20 cellular contexts compared by ENCODE assay signal in the genomic region with DNA sequence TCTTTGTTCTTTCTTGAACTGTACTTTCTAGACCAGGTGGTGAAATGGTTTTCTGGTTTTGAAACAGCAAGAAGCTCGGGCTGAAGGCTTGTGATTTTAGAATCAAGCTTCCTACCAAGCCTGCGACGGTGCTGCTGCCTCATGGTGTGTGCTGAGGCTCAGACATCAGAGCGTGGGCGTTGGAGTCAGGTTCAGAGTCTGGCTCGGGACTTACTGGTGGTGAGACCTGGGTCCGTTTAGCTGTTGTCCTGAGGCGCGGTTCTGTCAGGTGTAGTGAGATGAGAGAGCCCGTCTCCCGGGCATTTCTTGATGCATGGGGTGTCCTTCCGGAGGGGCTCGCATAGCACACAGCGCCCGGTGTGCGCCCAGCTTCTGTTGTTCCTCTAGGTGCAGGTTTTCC. TPM values are rescaled to one million over a fixed set of nuclear protein-coding genes. Genes with fewer than 3 reads are reported as not detected.
DNase-seq lines count a peak whose midpoint lies in the region; ATAC-seq and TF ChIP-seq lines count a peak whose summit lies in the region.
"Had no signal": no experiment of that assay in that cellular context is flagged by ENCODE, and none has a peak within 500 bp of the region (broad histone marks: within the 10 kb centered on the region; RNA-seq: fewer than 3 reads in every experiment).

No MANE protein-coding gene starts in this region.

- H3K36me3 Mint-ChIP-seq in CD14-positive monocyte (peaks cover 83 to 91% of the 10 kb centered on the region in 2 donors), chondrocyte (ENCODE audit: low read depth) (peaks cover 10% of the 10 kb centered on the region), osteocyte (ENCODE audit: unreplicated experiment) (peaks cover 25% of the 10 kb centered on the region)

- no peak overlapping the region for H2AFZ ChIP-seq in PC-9

- no peak overlapping the region for H3K4me3 ChIP-seq in PC-9
- H3K4me3 ChIP-seq in lower lobe of right lung, result no peak overlapping the region
- H3K4me3 ChIP-seq: A549 had no signal

- peak overlapping the region; percentile 86; the same call in 1 of the 2 replicates for H3K27ac ChIP-seq in PC-9
- no peak overlapping the region for H3K27ac ChIP-seq in lower lobe of right lung

- H3K9me3 ChIP-seq in PC-9 (ENCODE audit: insufficient read depth, low read depth) (no peaks in the 10 kb centered on the region), lower lobe of right lung (no peaks in the 10 kb centered on the region)
- H3K9me3 ChIP-seq: A549, Caco-2 had no signal

- DNase-seq in CD14-positive monocyte (ENCODE audit: low spot score), result peak; percentile 34
- no peak for DNase-seq in PC-9
- no peak for DNase-seq in chondrocyte (ENCODE audit: low spot score)
- DNase-seq in osteocyte (ENCODE audit: extremely low spot score, unreplicated experiment), result no peak
- no peak for DNase-seq in lower lobe of right lung
- no peak for DNase-seq in activated CD4-positive, alpha-beta T cell treated with anti-CD3 and anti-CD28 coated beads for 1 hour
- DNase-seq in effector CD8-positive, alpha-beta T cell (lab: John Stamatoyannopoulos, UW), result no peak
- DNase-seq in AML-193 (lab: John Stamatoyannopoulos, UW), result no peak
- DNase-seq: Caco-2; CD4-positive, alpha-beta T cell; DMS 273 treated with DMSO at 0.1 percent for 48 hours; DMS79 treated with DMSO at 0.1 percent for 48 hours; H7; NCI-H187; NCI-H446 treated with DMSO at 0.1 percent for 48 hours; NCI-H526 treated with DMSO at 0.1 percent for 48 hours; OCI-M1; RPMI8226 had no signal

- TF ChIP-seq CTCF in CD14-positive monocyte (IDR thresholded peaks at IDR 0.05), result no peak
- no peak for TF ChIP-seq CTCF in PC-9 (conservative IDR thresholded peaks at IDR 0.05)
- no peak for TF ChIP-seq CTCF in chondrocyte (IDR thresholded peaks at IDR 0.05)
- no peak for TF ChIP-seq CTCF in osteocyte (IDR thresholded peaks at IDR 0.05)
- no peak for TF ChIP-seq CTCF in lower lobe of right lung (IDR thresholded peaks at IDR 0.05)

- H3K27me3 ChIP-seq in PC-9 (ENCODE audit: insufficient read depth, low read depth) (no peaks in the 10 kb centered on the region), lower lobe of right lung (ENCODE audit: low read depth) (no peaks in the 10 kb centered on the region)

- POLR2A ChIA-PET in PC-9 (lab: Charles Lee; ENCODE audit: unreplicated experiment), result no interaction called here

- H3K4me1 Mint-ChIP-seq in CD14-positive monocyte (no peaks in the 10 kb centered on the region), chondrocyte (ENCODE audit: low read depth) (peaks cover 28% of the 10 kb centered on the region), osteocyte (ENCODE audit: unreplicated experiment) (peaks cover 29% of the 10 kb centered on the region)

- ATAC-seq in lower lobe of right lung, result no peak
- ATAC-seq: A549, SK-N-SH treated with all-trans-retinoic acid at 6 μM for 48 hours had no signal

- no peaks in the 10 kb centered on the region for H3K9me3 Mint-ChIP-seq in CD14-positive monocyte
- no peaks in the 10 kb centered on the region for H3K9me3 Mint-ChIP-seq in chondrocyte (ENCODE audit: low read depth)
- H3K9me3 Mint-ChIP-seq in osteocyte (ENCODE audit: unreplicated experiment), result no peaks in the 10 kb centered on the region
- H3K9me3 Mint-ChIP-seq: CD4-positive, alpha-beta T cell had no signal

- no peaks in the 10 kb centered on the region for H3K9me2 ChIP-seq in PC-9 (ENCODE audit: insufficient read depth)

- H4K20me1 ChIP-seq in PC-9 (ENCODE audit: insufficient read depth), result no peaks in the 10 kb centered on the region

- H3K4me1 ChIP-seq in PC-9 (replicated peaks; ENCODE audit: insufficient read depth), result peaks cover 23% of the 10 kb centered on the region
- H3K4me1 ChIP-seq in lower lobe of right lung, result no peaks in the 10 kb centered on the region

- H3K4me3 Mint-ChIP-seq in CD14-positive monocyte (no peak overlapping the region), chondrocyte (ENCODE audit: unreplicated experiment) (no peak overlapping the region), osteocyte (ENCODE audit: unreplicated experiment) (no peak overlapping the region)
- H3K4me3 Mint-ChIP-seq: CD4-positive, alpha-beta T cell had no signal

- peak overlapping the region in 1 of 7 donors; percentile 70 for H3K27ac Mint-ChIP-seq in CD14-positive monocyte
- peak overlapping the region; percentile 23 for H3K27ac Mint-ChIP-seq in chondrocyte (ENCODE audit: unreplicated experiment)
- peak overlapping the region; percentile 50 for H3K27ac Mint-ChIP-seq in osteocyte (ENCODE audit: unreplicated experiment)
- H3K27ac Mint-ChIP-seq: CD4-positive, alpha-beta T cell had no signal

- H3K36me3 ChIP-seq in PC-9 (ENCODE audit: low read depth) (no peaks in the 10 kb centered on the region), lower lobe of right lung (peaks cover 81% of the 10 kb centered on the region)

- no TSS peak for BruUV-seq in PC-9 (replicated peaks; lab: Mats Ljungman, UMichigan)

- H3K79me2 ChIP-seq in PC-9 (ENCODE audit: low read depth), result 0 out of 2 replicates have a peak, but pooled peaks cover 9% of the 10 kb centered on the region

- CTCF ChIA-PET in PC-9 (lab: Charles Lee), result no interaction called here

- intact Hi-C loops in CD14-positive monocyte (cut with micrococcal nuclease) (no loop called here), PC-9 (cut with micrococcal nuclease; ENCODE audit: unreplicated experiment) (no loop called here), lower lobe of right lung (cut with DNase I) (no loop called here)

- H3K4me2 ChIP-seq in PC-9, result no peak overlapping the region
- H3K4me2 ChIP-seq: A549 had no signal

- peaks cover 22% of the 10 kb centered on the region for H3F3A ChIP-seq in PC-9 (ENCODE audit: insufficient read depth, low read depth)

- H3K27me3 Mint-ChIP-seq in CD14-positive monocyte (ENCODE audit: low read depth in 3 of 3) (peaks cover 0 to 1% (median 0%) of the 10 kb centered on the region in 3 donors), chondrocyte (ENCODE audit: low read depth) (no peaks in the 10 kb centered on the region), osteocyte (ENCODE audit: unreplicated experiment) (no peaks in the 10 kb centered on the region)
- H3K27me3 Mint-ChIP-seq: CD4-positive, alpha-beta T cell had no signal

RNA-seq across cellular contexts. Expression of gene TADA2B, which starts 19.7 kb away (rescaled TPM):
- 1 to 10 TPM; 2.0 to 2.6 TPM for polyA plus RNA-seq in CD14-positive monocyte
- total RNA-seq in PC-9 (2021) (9.5 and 9.6 TPM in 2 replicates), chondrocyte (18.5 to 18.9 TPM (median 18.8 TPM) in 3 replicates), osteocyte (16.5 and 21.4 TPM in 2 replicates), lower lobe of right lung (20.2 TPM)

RNA-seq across cellular contexts. Expression of gene GRPEL1, which starts 44.4 kb away (rescaled TPM):
- polyA plus RNA-seq in CD14-positive monocyte, result 10 to 100 TPM; 45.4 to 49.6 TPM
- total RNA-seq in PC-9 (2021), result 49.3 and 49.9 TPM in 2 replicates
- total RNA-seq in chondrocyte, result 21.8 to 25.8 TPM (median 24.1 TPM) in 3 replicates
- total RNA-seq in osteocyte, result 19.7 and 20.2 TPM in 2 replicates
- total RNA-seq in lower lobe of right lung, result 25.7 TPM
